1 cellular context compared by ENCODE assay signal in genomic region chr12:45200497-45201043, GRCh38.
TF ChIP-seq lines count a peak whose summit lies in the region.

No MANE protein-coding gene starts in this region.

TF ChIP-seq in A549, 52 proteins besides CTCF, POLR2A, EP300 and RAD21 (continued from another document):
- no peak for TF ChIP-seq BCL3 (IDR thresholded peaks at IDR 0.05)
- no peak for TF ChIP-seq MAX (IDR thresholded peaks at IDR 0.05)
- TF ChIP-seq SMC3 (IDR thresholded peaks at IDR 0.05): no peak
- TF ChIP-seq REST (IDR thresholded peaks at IDR 0.05): no peak
